In the genomic region with DNA sequence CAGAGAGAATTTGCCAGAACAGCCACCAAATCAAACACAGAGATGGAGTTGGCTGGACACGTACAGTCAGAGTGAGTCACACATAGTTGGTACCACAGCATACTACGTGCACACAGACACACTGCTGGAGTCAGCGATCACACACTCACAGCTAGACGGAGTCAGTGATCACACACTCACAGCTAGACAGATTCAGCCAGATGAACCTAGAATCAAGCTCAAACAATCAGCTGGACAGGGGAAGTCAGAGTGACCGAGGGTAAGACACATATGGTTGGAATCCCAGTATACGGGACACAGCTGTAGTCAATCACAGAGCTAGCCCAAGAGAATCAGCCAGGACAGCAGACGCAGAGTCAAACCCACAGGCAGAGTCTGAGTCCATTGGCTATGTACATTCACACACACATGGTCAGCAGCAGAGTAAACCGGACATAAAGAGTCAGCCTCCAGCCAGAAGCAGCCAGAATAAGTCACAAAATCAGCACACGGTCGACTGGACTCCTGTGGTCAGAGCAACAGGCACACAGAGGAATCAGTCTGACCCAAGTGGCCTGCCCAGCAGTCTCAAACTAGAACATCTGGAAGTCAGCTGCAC, we compare ENCODE assay signal across 9 cellular contexts. TPM values are rescaled to one million over a fixed set of nuclear protein-coding genes. Genes with fewer than 3 reads are reported as not detected.
A peak's percentile ranks its signal among the peaks of the same experiment; 100 is the strongest.
DNase-seq lines count a peak whose midpoint lies in the region; ATAC-seq and TF ChIP-seq lines count a peak whose summit lies in the region.
"Had no signal": no experiment of that assay in that cellular context is flagged by ENCODE, and none has a peak within 500 bp of the region (broad histone marks: within the 10 kb centered on the region; RNA-seq: fewer than 3 reads in every experiment).

No MANE protein-coding gene starts in this region.

- intact Hi-C loops in activated CD8-positive, alpha-beta T cell treated with anti-CD3 and anti-CD28 coated beads for 36 hours (cut with micrococcal nuclease) = loop anchor here (10.0 kb wide), 1 partner anchor 381 kb away; no protein-coding TSS in a partner anchor
- intact Hi-C loops in spleen (cut with DNase I; ENCODE audit: low total_unique reads) = no loop called here

- no peak for DNase-seq in activated T-cell treated with anti-CD3 and anti-CD28 coated beads, Interleukin-2, amount 50 U/mL, for 72 hours
- DNase-seq in activated T-cell treated with anti-CD3 and anti-CD28 coated beads for 4 hours (no peak), foreskin fibroblast (peak; percentile 89 to 92), spleen (peak; percentile 6), NCI-H146 (lab: John Stamatoyannopoulos, UW) (no peak)
- no peak for DNase-seq in activated CD8-positive, alpha-beta T cell treated with anti-CD3 and anti-CD28 coated beads for 36 hours
- DNase-seq: NCI-H1417 treated with DMSO at 0.1 percent for 48 hours had no signal

- peaks cover 73% of the 10 kb centered on the region for H3K4me1 Mint-ChIP-seq in activated T-cell treated with anti-CD3 and anti-CD28 coated beads, Interleukin-2, amount 50 U/mL, for 72 hours (ENCODE audit: low read depth)
- H3K4me1 Mint-ChIP-seq in activated CD8-positive, alpha-beta T cell treated with anti-CD3 and anti-CD28 coated beads for 36 hours (ENCODE audit: low read depth) = peaks cover 45% of the 10 kb centered on the region

- H3K4me3 ChIP-seq in foreskin fibroblast (ENCODE audit: low read depth in 1 of 2, low read length in 2 of 2) = peak overlapping the region in 1 of 2 donors; percentile 34
- H3K4me3 ChIP-seq in spleen = no peak overlapping the region

- H3K4me3 Mint-ChIP-seq in activated T-cell treated with anti-CD3 and anti-CD28 coated beads, Interleukin-2, amount 50 U/mL, for 72 hours = peak overlapping the region; percentile 32 to 41
- peak overlapping the region; percentile 60 for H3K4me3 Mint-ChIP-seq in activated CD8-positive, alpha-beta T cell treated with anti-CD3 and anti-CD28 coated beads for 36 hours

- no peak for ATAC-seq in activated T-cell treated with anti-CD3 and anti-CD28 coated beads, Interleukin-2, amount 50 U/mL, for 72 hours (replicated peaks in 1 of 2)
- no peak for ATAC-seq in activated CD8-positive, alpha-beta T cell treated with anti-CD3 and anti-CD28 coated beads for 36 hours
- ATAC-seq in HG02938 (IDR thresholded peaks at IDR 0.05; ENCODE audit: unreplicated experiment) (no peak), HG02759 (IDR thresholded peaks at IDR 0.05; ENCODE audit: unreplicated experiment) (no peak)

- H3K9me3 Mint-ChIP-seq in activated T-cell treated with anti-CD3 and anti-CD28 coated beads, Interleukin-2, amount 50 U/mL, for 72 hours = no peaks in the 10 kb centered on the region
- no peaks in the 10 kb centered on the region for H3K9me3 Mint-ChIP-seq in activated CD8-positive, alpha-beta T cell treated with anti-CD3 and anti-CD28 coated beads for 36 hours

- no peak for TF ChIP-seq CTCF in activated CD8-positive, alpha-beta T cell treated with anti-CD3 and anti-CD28 coated beads for 36 hours (IDR thresholded peaks at IDR 0.05)
- TF ChIP-seq CTCF in foreskin fibroblast (IDR thresholded peaks at IDR 0.05; ENCODE audit: low read depth, low read length) (no peak), spleen (IDR thresholded peaks at IDR 0.05 in 8 of 11, conservative IDR thresholded peaks at IDR 0.05 in 3 of 11) (no peak)

- WGBS in spleen, 5 donors = 83 to 89% (median 86%) methylated on average over 2 to 10 of the region's 10 CpGs

- no peak overlapping the region for H3K27ac ChIP-seq in spleen

- H3K27ac Mint-ChIP-seq in activated T-cell treated with anti-CD3 and anti-CD28 coated beads, Interleukin-2, amount 50 U/mL, for 72 hours = no peak overlapping the region
- peak overlapping the region; percentile 39 for H3K27ac Mint-ChIP-seq in activated CD8-positive, alpha-beta T cell treated with anti-CD3 and anti-CD28 coated beads for 36 hours

- H3K36me3 Mint-ChIP-seq in activated T-cell treated with anti-CD3 and anti-CD28 coated beads, Interleukin-2, amount 50 U/mL, for 72 hours (ENCODE audit: insufficient read depth in 2 of 2) = peaks cover 19 to 23% of the 10 kb centered on the region in 2 donors
- H3K36me3 Mint-ChIP-seq in activated CD8-positive, alpha-beta T cell treated with anti-CD3 and anti-CD28 coated beads for 36 hours (ENCODE audit: low read depth) = peaks cover 54% of the 10 kb centered on the region

- POLR2A ChIA-PET in activated CD8-positive, alpha-beta T cell treated with anti-CD3 and anti-CD28 coated beads for 36 hours (lab: Charles Lee) = no interaction called here

- TF ChIP-seq POLR2A in spleen (IDR thresholded peaks at IDR 0.05) = no peak

- H3K36me3 ChIP-seq in spleen = peaks cover 0 to 14% (median 0%) of the 10 kb centered on the region in 6 donors

- no peaks in the 10 kb centered on the region for H3K9me3 ChIP-seq in spleen

- CTCF ChIA-PET in activated CD8-positive, alpha-beta T cell treated with anti-CD3 and anti-CD28 coated beads for 36 hours (lab: Charles Lee) = interaction anchor here (1.2 kb wide), 1 partner anchor 13 kb away, joined by 4 read pairs; no protein-coding TSS in a partner anchor

- peaks cover 0 to 5% (median 0%) of the 10 kb centered on the region in 7 donors for H3K27me3 ChIP-seq in spleen (replicated peaks in 1 of 7)

- H3K4me1 ChIP-seq in spleen = peaks cover 0 to 22% (median 2%) of the 10 kb centered on the region in 6 donors

- H3K27me3 Mint-ChIP-seq in activated T-cell treated with anti-CD3 and anti-CD28 coated beads, Interleukin-2, amount 50 U/mL, for 72 hours (ENCODE audit: low read depth) = peaks cover 8% of the 10 kb centered on the region
- H3K27me3 Mint-ChIP-seq in activated CD8-positive, alpha-beta T cell treated with anti-CD3 and anti-CD28 coated beads for 36 hours = no peaks in the 10 kb centered on the region

RNA-seq across cellular contexts. Expression of a gene that starts 4.6 kb away (rescaled TPM):
- total RNA-seq in activated T-cell treated with anti-CD3 and anti-CD28 coated beads, Interleukin-2, amount 50 U/mL, for 72 hours = 10 to 100 TPM; 64.8 to 78.8 TPM
- 10 to 100 TPM; 82.1 to 92.6 TPM for total RNA-seq in activated CD8-positive, alpha-beta T cell treated with anti-CD3 and anti-CD28 coated beads for 36 hours
- total RNA-seq in spleen = 10 to 100 TPM; 11.3 to 57.4 (median 21.1) TPM
- polyA plus RNA-seq in spleen = 10 to 100 TPM; 20.2 to 30.4 (median 23.5) TPM

RNA-seq across cellular contexts. Expression of a gene that starts 10.6 kb away (rescaled TPM):
- total RNA-seq in activated T-cell treated with anti-CD3 and anti-CD28 coated beads, Interleukin-2, amount 50 U/mL, for 72 hours = 10 to 100 TPM; 64.3 to 68.7 TPM
- total RNA-seq in activated CD8-positive, alpha-beta T cell treated with anti-CD3 and anti-CD28 coated beads for 36 hours = 10 to 100 TPM; 73.3 to 82.9 TPM
- total RNA-seq in spleen = 10 to 100 TPM; 27.1 to 58.6 (median 38.5) TPM
- 10 to 100 TPM; 36.6 to 47.4 (median 41.0) TPM for polyA plus RNA-seq in spleen

RNA-seq across cellular contexts. Expression of a gene that starts 43.4 kb away (rescaled TPM):
- total RNA-seq in activated T-cell treated with anti-CD3 and anti-CD28 coated beads, Interleukin-2, amount 50 U/mL, for 72 hours = 10 to 100 TPM; 19.4 to 20.3 TPM
- 10 to 100 TPM; 13.9 to 16.9 TPM for total RNA-seq in activated CD8-positive, alpha-beta T cell treated with anti-CD3 and anti-CD28 coated beads for 36 hours
- 10 to 100 TPM in 5 of 7 donors, 1 to 10 TPM in 2; 9.8 to 20.8 (median 14.2) TPM for total RNA-seq in spleen
- polyA plus RNA-seq in spleen = 1 to 10 TPM; 5.0 to 8.8 (median 7.3) TPM

RNA-seq across cellular contexts. Expression of a gene that starts 53.7 kb away (rescaled TPM):
- not detected for total RNA-seq in activated T-cell treated with anti-CD3 and anti-CD28 coated beads, Interleukin-2, amount 50 U/mL, for 72 hours
- total RNA-seq in activated CD8-positive, alpha-beta T cell treated with anti-CD3 and anti-CD28 coated beads for 36 hours = not detected
- total RNA-seq in spleen = not detected
- not detected for polyA plus RNA-seq in spleen

RNA-seq across cellular contexts. Expression of a gene that starts 56.2 kb away (rescaled TPM):
- 100 to 1,000 TPM; 112 to 113 TPM for total RNA-seq in activated T-cell treated with anti-CD3 and anti-CD28 coated beads, Interleukin-2, amount 50 U/mL, for 72 hours
- total RNA-seq in activated CD8-positive, alpha-beta T cell treated with anti-CD3 and anti-CD28 coated beads for 36 hours = 100 to 1,000 TPM; 159 to 164 TPM
- total RNA-seq in spleen = 10 to 100 TPM; 25.1 to 36.3 (median 32.0) TPM
- polyA plus RNA-seq in spleen = 10 to 100 TPM; 46.4 to 62.3 (median 57.8) TPM

Comparison
In these comparisons a context has a peak if more than half of its experiments do, and no peak if none do; other contexts are left out.
1. DNase-seq: peak in foreskin fibroblast (2 of 2) and spleen (single experiment); none in activated T-cell treated with anti-CD3 and anti-CD28 coated beads, Interleukin-2, amount 50 U/mL, for 72 hours (0 of 2), activated T-cell treated with anti-CD3 and anti-CD28 coated beads for 4 hours (single experiment), activated CD8-positive, alpha-beta T cell treated with anti-CD3 and anti-CD28 coated beads for 36 hours (single experiment) and NCI-H146 (single experiment).